13 cellular contexts compared by ENCODE assay signal in genomic region chr22:38489561-38490133, GRCh38. TPM values are rescaled to one million over a fixed set of nuclear protein-coding genes. Genes with fewer than 3 reads are reported as not detected.
DNase-seq lines count a peak whose midpoint lies in the region; ATAC-seq, FAIRE-seq and TF ChIP-seq lines count a peak whose summit lies in the region.
"Had no signal": no experiment of that assay in that cellular context is flagged by ENCODE, and none has a peak within 500 bp of the region (broad histone marks: within the 10 kb centered on the region; RNA-seq: fewer than 3 reads in every experiment).

No MANE protein-coding gene starts in this region.

- no peaks in the 10 kb centered on the region for H3K9me3 Mint-ChIP-seq in CD4-positive, alpha-beta T cell
- no peaks in the 10 kb centered on the region for H3K9me3 Mint-ChIP-seq in nephron
- H3K9me3 Mint-ChIP-seq in CD14-positive monocyte, result no peaks in the 10 kb centered on the region
- H3K9me3 Mint-ChIP-seq: dendritic cell treated with granulocyte-macrophage colony-stimulating factor and Interleukin-4, amounts not matched to agents 40 ng/mL and 50 ng/mL, for 4 days had no signal

- no TSS peak for BruUV-seq in GM12878 (replicated peaks; lab: Mats Ljungman, UMichigan)

- H3K36me3 ChIP-seq in GM23248 (ENCODE audit: low read depth) (peaks cover 95% of the 10 kb centered on the region), GM12878 (ENCODE audit: control insufficient read depth in 2 of 2, insufficient read depth in 2 of 2, low read length in 1 of 2) (peaks cover 29 to 61% of the 10 kb centered on the region in 2 experiments), spleen (peaks cover 17 to 100% (median 100%) of the 10 kb centered on the region in 6 donors), aorta (ENCODE audit: control insufficient read depth in 1 of 2, insufficient read depth in 2 of 2, low read length in 1 of 2) (peaks cover 12 to 13% of the 10 kb centered on the region in 2 donors)

- H3K27ac ChIP-seq in CD4-positive, alpha-beta T cell (ENCODE audit: low read depth, low read length), result no peak overlapping the region
- peak overlapping the region; percentile 4; the same call in 1 of the 2 replicates for H3K27ac ChIP-seq in GM23248
- H3K27ac ChIP-seq in GM12878 (ENCODE audit: control insufficient read depth, insufficient read depth), result no peak overlapping the region
- H3K27ac ChIP-seq in spleen, result peak overlapping the region in 2 of 8 donors; percentile 49 to 56
- no peak overlapping the region for H3K27ac ChIP-seq in aorta (ENCODE audit: low read depth in 1 of 2, low read length in 2 of 2)

- peaks cover 97% of the 10 kb centered on the region for H3K36me3 Mint-ChIP-seq in CD4-positive, alpha-beta T cell (ENCODE audit: low read depth)
- H3K36me3 Mint-ChIP-seq in nephron (ENCODE audit: low read depth) (peaks cover 85% of the 10 kb centered on the region), CD14-positive monocyte (peaks cover 86 to 96% of the 10 kb centered on the region in 2 donors)

- H3K4me2 ChIP-seq in GM23248 (ENCODE audit: unreplicated experiment), result no peak overlapping the region
- no peak overlapping the region for H3K4me2 ChIP-seq in GM12878 (ENCODE audit: control insufficient read depth, insufficient read depth)

- no peaks in the 10 kb centered on the region for H3K9me2 ChIP-seq in GM23248 (ENCODE audit: insufficient read depth)

- H3F3A ChIP-seq in GM23248 (ENCODE audit: insufficient read depth), result peaks cover 93% of the 10 kb centered on the region

- SMC1A ChIA-PET in GM12878 (lab: Charles Lee; ENCODE audit: uncharacterized antibody, unreplicated experiment), result interaction anchor here (0.7 to 1.8 kb wide), 2 partner anchors 87 to 88 kb away, joined by 3 to 4 read pairs; no protein-coding TSS in a partner anchor

- H3K27me3 ChIP-seq in CD4-positive, alpha-beta T cell (ENCODE audit: control insufficient read depth, insufficient read depth, low read length), result no peaks in the 10 kb centered on the region
- H3K27me3 ChIP-seq in GM23248 (replicated peaks; ENCODE audit: insufficient read depth), result no peaks in the 10 kb centered on the region
- H3K27me3 ChIP-seq in GM12878 (replicated peaks in 1 of 2; ENCODE audit: control insufficient read depth in 2 of 2, insufficient read depth in 2 of 2, low read length in 1 of 2), result no peaks in the 10 kb centered on the region
- H3K27me3 ChIP-seq in spleen (replicated peaks in 1 of 7), result no peaks in the 10 kb centered on the region
- H3K27me3 ChIP-seq in aorta (ENCODE audit: control insufficient read depth in 1 of 2, insufficient read depth in 2 of 2, low read length in 1 of 2), result no peaks in the 10 kb centered on the region

- 66 to 68% methylated on average over 6 of the region's 6 CpGs for WGBS in GM23248 (ENCODE audit: low coverage in 1 of 2, low lambda C conversion rate in 2 of 2, missing lambda C conversion rate in 2 of 2), 2 experiments
- 97% methylated on average over 6 of the region's 6 CpGs for WGBS in GM12878 (ENCODE audit: insufficient coverage, insufficient replicate concordance, low lambda C conversion rate, missing lambda C conversion rate)
- whole genome bisulfite sequencing in spleen, 5 donors, result 84 to 92% (median 88%) methylated on average over 6 of the region's 6 CpGs
- 65 to 69% methylated on average over 6 of the region's 6 CpGs for WGBS in aorta, 2 donors

- H3K79me2 ChIP-seq in GM23248 (ENCODE audit: insufficient read depth), result peaks cover 90% of the 10 kb centered on the region
- H3K79me2 ChIP-seq in GM12878 (ENCODE audit: control insufficient read depth, insufficient read depth, low read length), result peaks cover 3% of the 10 kb centered on the region

- H3K27ac Mint-ChIP-seq in CD4-positive, alpha-beta T cell, result peak overlapping the region; percentile 63
- H3K27ac Mint-ChIP-seq in nephron (peak overlapping the region in 2 of 3 experiments; percentile 37 to 39), CD14-positive monocyte (peak overlapping the region in 1 of 7 donors; percentile 55)
- H3K27ac Mint-ChIP-seq: dendritic cell treated with granulocyte-macrophage colony-stimulating factor and Interleukin-4, amounts not matched to agents 40 ng/mL and 50 ng/mL, for 4 days had no signal

- H3K4me1 ChIP-seq in GM23248 (ENCODE audit: insufficient read depth) (peaks cover 37% of the 10 kb centered on the region), GM12878 (ENCODE audit: control insufficient read depth, insufficient read depth, low read length) (no peaks in the 10 kb centered on the region), spleen (peaks cover 0 to 95% (median 15%) of the 10 kb centered on the region in 6 donors), aorta (ENCODE audit: control insufficient read depth in 1 of 2, insufficient read depth in 2 of 2, low read length in 2 of 2) (no peaks in the 10 kb centered on the region)

- peaks cover 64% of the 10 kb centered on the region for H3K4me1 Mint-ChIP-seq in CD4-positive, alpha-beta T cell (ENCODE audit: low read depth)
- H3K4me1 Mint-ChIP-seq in nephron, result peaks cover 22% of the 10 kb centered on the region
- H3K4me1 Mint-ChIP-seq in CD14-positive monocyte, result no peaks in the 10 kb centered on the region

- H2AFZ ChIP-seq in GM23248 (no peak overlapping the region), GM12878 (ENCODE audit: control insufficient read depth, low read depth, low read length) (no peak overlapping the region)

- no peaks in the 10 kb centered on the region for H3K27me3 Mint-ChIP-seq in CD4-positive, alpha-beta T cell
- H3K27me3 Mint-ChIP-seq in nephron (ENCODE audit: low read depth) (no peaks in the 10 kb centered on the region), CD14-positive monocyte (ENCODE audit: low read depth in 3 of 3) (no peaks in the 10 kb centered on the region)
- H3K27me3 Mint-ChIP-seq: dendritic cell treated with granulocyte-macrophage colony-stimulating factor and Interleukin-4, amounts not matched to agents 40 ng/mL and 50 ng/mL, for 4 days had no signal

- POLR2A ChIA-PET in CD4-positive, alpha-beta T cell (lab: Charles Lee), result interaction anchor here (0.9 to 2.9 kb wide), 5 partner anchors 8 to 81 kb away, joined by 3 to 15 read pairs (median 6); partner anchors contain the start of gene DMC1
- POLR2A ChIA-PET in GM12878 (lab: Charles Lee), result interaction anchor here (1.0 kb wide), 1 partner anchor 9 kb away, joined by 4 read pairs; no protein-coding TSS in a partner anchor

- FAIRE-seq in GM12878 (lab: Jason Lieb, UNC), result no peak
- FAIRE-seq: frontal cortex had no signal

- H3K9me3 ChIP-seq in CD4-positive, alpha-beta T cell (ENCODE audit: control insufficient read depth, low read length), result no peaks in the 10 kb centered on the region
- H3K9me3 ChIP-seq in GM23248 (ENCODE audit: low read depth) (no peaks in the 10 kb centered on the region), GM12878 (replicated peaks; ENCODE audit: control insufficient read depth, insufficient read depth, low read length) (no peaks in the 10 kb centered on the region), spleen (no peaks in the 10 kb centered on the region), aorta (ENCODE audit: control insufficient read depth, low read length) (no peaks in the 10 kb centered on the region)

- no peak overlapping the region for H3K4me3 ChIP-seq in GM23248
- no peak overlapping the region for H3K4me3 ChIP-seq in GM12878
- H3K4me3 ChIP-seq in spleen, result no peak overlapping the region
- no peak overlapping the region for H3K4me3 ChIP-seq in aorta (ENCODE audit: low read length in 2 of 2)

- in situ Hi-C loops in GM23248 (cut with MboI) (no loop called here), GM12878 (cut with MboI) (no loop called here)

- DNase-seq in CD4-positive, alpha-beta T cell, result no peak
- DNase-seq in GM23248 (no peak), GM12878 (ENCODE audit: low read depth, low spot score) (no peak), CD14-positive monocyte (ENCODE audit: low spot score) (no peak), spleen (no peak), aorta (no peak)
- no peak for DNase-seq in activated CD4-positive, CD25-positive, alpha-beta regulatory T cell (lab: John Stamatoyannopoulos, UW)
- DNase-seq: kidney glomerular epithelial cell, NCI-H1105 treated with DMSO at 0.1 percent for 48 hours, NCI-H774 had no signal

- H3K9ac ChIP-seq in GM23248, result no peak overlapping the region
- H3K9ac ChIP-seq in GM12878 (ENCODE audit: control insufficient read depth, insufficient read depth, low read length), result no peak overlapping the region

- TF ChIP-seq RAD21 in GM12878 (IDR thresholded peaks at IDR 0.05; ENCODE audit: insufficient read depth, low read depth, low read length), result no peak

- CTCF ChIA-PET in CD4-positive, alpha-beta T cell (lab: Charles Lee), result interaction anchor here (1.2 to 1.7 kb wide), 2 partner anchors 9 to 12 kb away, joined by 3 to 5 read pairs; no protein-coding TSS in a partner anchor
- CTCF ChIA-PET in GM12878 (lab: Yijun Ruan, JAX), result interaction anchor here (1.2 to 1.9 kb wide), 2 partner anchors 20 to 438 kb away, joined by 4 to 5 read pairs; no protein-coding TSS in a partner anchor

- H4K20me1 ChIP-seq in GM23248 (ENCODE audit: insufficient read depth), result 0 out of 2 replicates have a peak, but pooled peaks cover 5% of the 10 kb centered on the region
- peaks cover 2% of the 10 kb centered on the region; the same call in 1 of the 2 replicates for H4K20me1 ChIP-seq in GM12878 (ENCODE audit: control insufficient read depth, insufficient read depth)

- RAD21 ChIA-PET in GM12878 (lab: Charles Lee; ENCODE audit: unreplicated experiment), result no interaction called here

- 0 out of 2 replicates have a peak, but pooled peaks have one; percentile 41 for TF ChIP-seq POLR2A in GM12878 (IDR thresholded peaks at IDR 0.05; ENCODE audit: low read depth, low read length)
- TF ChIP-seq POLR2A in spleen (IDR thresholded peaks at IDR 0.05), result no peak

- TF ChIP-seq CTCF in CD4-positive, alpha-beta T cell (IDR thresholded peaks at IDR 0.05), result no peak
- TF ChIP-seq CTCF in GM12878 (IDR thresholded peaks at IDR 0.05 in 2 of 3, conservative IDR thresholded peaks at IDR 0.05 in 1 of 3; ENCODE audit: control insufficient read depth in 2 of 3, extremely low read depth in 1 of 3, insufficient read depth in 1 of 3, low read depth in 3 of 3, low read length in 3 of 3), result no peak
- TF ChIP-seq CTCF in nephron (IDR thresholded peaks at IDR 0.05; ENCODE audit: unreplicated experiment in 3 of 3), result no peak
- no peak for TF ChIP-seq CTCF in CD14-positive monocyte (IDR thresholded peaks at IDR 0.05)
- TF ChIP-seq CTCF in spleen (IDR thresholded peaks at IDR 0.05 in 8 of 11, conservative IDR thresholded peaks at IDR 0.05 in 3 of 11), result no peak

- no peak for TF ChIP-seq EP300 in GM12878 (IDR thresholded peaks at IDR 0.05; ENCODE audit: borderline replicate concordance in 1 of 2, control insufficient read depth in 1 of 2, low read depth in 2 of 2, low read length in 2 of 2)

- intact Hi-C loops in CD4-positive, alpha-beta T cell (cut with DNase I, micrococcal nuclease), result loop anchor here in 1 of 2 experiments (2.0 kb wide), 1 partner anchor 17 kb away; the partner anchor contains the start of gene DDX17
- intact Hi-C loops in GM12878 (cut with micrococcal nuclease; ENCODE audit: unreplicated experiment), result loop anchor here (10.0 kb wide), 1 partner anchor 435 kb away; the partner anchor contains the start of gene PICK1
- intact Hi-C loops in CD14-positive monocyte (cut with micrococcal nuclease), result no loop called here
- intact Hi-C loops in spleen (cut with DNase I; ENCODE audit: low total_unique reads), result no loop called here
- intact Hi-C loops in aorta (cut with DNase I), result no loop called here

- peak overlapping the region; percentile 6 for H3K4me3 Mint-ChIP-seq in CD4-positive, alpha-beta T cell
- H3K4me3 Mint-ChIP-seq in nephron (no peak overlapping the region), CD14-positive monocyte (no peak overlapping the region)
- H3K4me3 Mint-ChIP-seq: dendritic cell treated with granulocyte-macrophage colony-stimulating factor and Interleukin-4, amounts not matched to agents 40 ng/mL and 50 ng/mL, for 4 days had no signal

- no peak for ATAC-seq in CD4-positive, alpha-beta T cell (ENCODE audit: poor library complexity)
- ATAC-seq in GM12878, result no peak; the same call in 2 of the 3 replicates
- ATAC-seq in aorta (ENCODE audit: low FRiP score), result no peak

RNA-seq across cellular contexts. Expression of gene DDX17, which starts 16.5 kb away (rescaled TPM):
- 100 to 1,000 TPM; 454 to 462 TPM for total RNA-seq in CD4-positive, alpha-beta T cell
- 312 and 370 TPM in 2 replicates for total RNA-seq in GM23248 (2014; rRNA removed; shearing (Covaris generic))
- polyA plus RNA-seq in GM23248 (2016; fragmentation: Nextera tagmentation; extraction: Ambion mirVana), result 28.5 and 30.1 TPM in 2 replicates
- total RNA-seq in GM12878 (2013; cell fraction: nucleolus; rRNA removed), result 1,768 and 1,800 TPM in 2 replicates
- total RNA-seq in GM12878 (2014; rRNA removed), result 377 and 419 TPM in 2 replicates
- total RNA-seq in GM12878 (2014; rRNA removed; fragmentation: Illumina TruSeq; extraction: Trizol), result 223 and 233 TPM in 2 replicates
- 340 and 342 TPM in 2 replicates for total RNA-seq in GM12878 (2021)
- polyA plus RNA-seq in GM12878 (2011; ENCODE audit: low read depth), result 163 TPM
- polyA plus RNA-seq in GM12878 (2011; rRNA removed), result 778 and 793 TPM in 2 replicates
- polyA plus RNA-seq in GM12878 (2011; cell fraction: cytosol; rRNA removed), result 427 and 428 TPM in 2 replicates
- 1,697 and 1,958 TPM in 2 replicates for polyA plus RNA-seq in GM12878 (2011; cell fraction: nucleus; rRNA removed)
- polyA plus RNA-seq in GM12878 (2012), result 206 and 224 TPM in 2 replicates
- 310 and 395 TPM in 2 replicates for polyA plus RNA-seq in GM12878 (2014; fragmentation: Illumina TruSeq; extraction: Trizol)
- polyA plus RNA-seq in GM12878 (2014; fragmentation: Nextera tagmentation; extraction: Ambion mirVana), result 10 to 100 TPM; 47.1 to 91.4 TPM
- 430 and 457 TPM in 2 replicates for polyA plus RNA-seq in GM12878 (2014; rRNA removed)
- polyA plus RNA-seq in GM12878 (2016; fragmentation: Nextera tagmentation; extraction: Ambion mirVana), result 10 to 100 TPM; 25.2 to 30.9 TPM
- polyA minus RNA-seq in GM12878 (2011; rRNA and poly(A)+ RNA removed), result 499 and 606 TPM in 2 replicates
- polyA minus RNA-seq in GM12878 (2011; cell fraction: cytosol; rRNA and poly(A)+ RNA removed), result 150 and 173 TPM in 2 replicates
- 520 and 693 TPM in 2 replicates for polyA minus RNA-seq in GM12878 (2011; cell fraction: nucleus; rRNA and poly(A)+ RNA removed)
- 10 to 100 TPM; 31.4 to 36.3 TPM for polyA plus RNA-seq in CD14-positive monocyte
- 100 to 1,000 TPM; 579 to 818 (median 658) TPM for total RNA-seq in spleen
- 100 to 1,000 TPM; 150 to 224 (median 204) TPM for polyA plus RNA-seq in spleen
- 100 to 1,000 TPM; 377 to 555 TPM for total RNA-seq in aorta
- 100 to 1,000 TPM in 1 of 2 donors, 10 to 100 TPM in 1; 50.0 to 355 TPM for polyA plus RNA-seq in aorta

RNA-seq across cellular contexts. Expression of gene KDELR3, which starts 21.8 kb away (rescaled TPM):
- total RNA-seq in CD4-positive, alpha-beta T cell, result not detected
- total RNA-seq in GM23248 (2014; rRNA removed; shearing (Covaris generic)), result 191 and 197 TPM in 2 replicates
- polyA plus RNA-seq in GM23248 (2016; fragmentation: Nextera tagmentation; extraction: Ambion mirVana) (326 and 335 TPM in 2 replicates), GM12878 (2011; rRNA removed) (0.98 and 1.4 TPM in 2 replicates), GM12878 (2014; fragmentation: Illumina TruSeq; extraction: Trizol) (0.25 and 0.43 TPM in 2 replicates), GM12878 (2014; fragmentation: Nextera tagmentation; extraction: Ambion mirVana) (under 1 TPM; 0.24 TPM), GM12878 (2014; rRNA removed) (0.15 and 0.36 TPM in 2 replicates), GM12878 (2016; fragmentation: Nextera tagmentation; extraction: Ambion mirVana) (under 1 TPM; 0.32 to 0.36 TPM), CD14-positive monocyte (not detected), spleen (1 to 10 TPM in 2 of 3 donors, under 1 TPM in 1; 1.00 to 3.1 (median 1.2) TPM), aorta (10 to 100 TPM; 17.6 to 25.8 TPM)
- total RNA-seq in GM12878 (2013; cell fraction: nucleolus; rRNA removed), result 0.50 and 0.61 TPM in 2 replicates
- total RNA-seq in GM12878 (2014; rRNA removed) (0.45 TPM in 1 of 2 replicates, not detected in the other), GM12878 (2014; rRNA removed; fragmentation: Illumina TruSeq; extraction: Trizol) (0.18 TPM in 1 of 2 replicates, not detected in the other), GM12878 (2021) (0.18 and 0.19 TPM in 2 replicates), spleen (1 to 10 TPM; 1.5 to 4.9 (median 3.1) TPM), aorta (10 to 100 TPM; 12.9 to 24.0 TPM)
- 2.3 TPM for polyA plus RNA-seq in GM12878 (2011; ENCODE audit: low read depth)
- 0.90 and 1.1 TPM in 2 replicates for polyA plus RNA-seq in GM12878 (2011; cell fraction: cytosol; rRNA removed)
- polyA plus RNA-seq in GM12878 (2011; cell fraction: nucleus; rRNA removed), result 0.24 and 0.34 TPM in 2 replicates
- polyA plus RNA-seq in GM12878 (2012), result 1.8 and 2.4 TPM in 2 replicates
- polyA minus RNA-seq in GM12878 (2011; rRNA and poly(A)+ RNA removed), result 0.62 and 1.1 TPM in 2 replicates
- not detected in 2 replicates for polyA minus RNA-seq in GM12878 (2011; cell fraction: cytosol; rRNA and poly(A)+ RNA removed)
- not detected in 2 replicates for polyA minus RNA-seq in GM12878 (2011; cell fraction: nucleus; rRNA and poly(A)+ RNA removed)

RNA-seq across cellular contexts. Expression of gene KCNJ4, which starts 34.6 kb away (rescaled TPM):
- total RNA-seq in CD4-positive, alpha-beta T cell, result not detected
- not detected in 2 replicates for total RNA-seq in GM23248 (2014; rRNA removed; shearing (Covaris generic))
- polyA plus RNA-seq in GM23248 (2016; fragmentation: Nextera tagmentation; extraction: Ambion mirVana) (not detected in 2 replicates), GM12878 (2011; rRNA removed) (not detected in 2 replicates), GM12878 (2014; fragmentation: Illumina TruSeq; extraction: Trizol) (not detected in 2 replicates), GM12878 (2014; fragmentation: Nextera tagmentation; extraction: Ambion mirVana) (not detected), GM12878 (2014; rRNA removed) (not detected in 2 replicates), GM12878 (2016; fragmentation: Nextera tagmentation; extraction: Ambion mirVana) (not detected), CD14-positive monocyte (not detected), spleen (not detected), aorta (not detected)
- not detected in 2 replicates for total RNA-seq in GM12878 (2013; cell fraction: nucleolus; rRNA removed)
- total RNA-seq in GM12878 (2014; rRNA removed) (not detected in 2 replicates), GM12878 (2014; rRNA removed; fragmentation: Illumina TruSeq; extraction: Trizol) (not detected in 2 replicates), GM12878 (2021) (not detected in 2 replicates), spleen (not detected), aorta (not detected)
- polyA plus RNA-seq in GM12878 (2011; ENCODE audit: low read depth), result 0.12 TPM
- not detected in 2 replicates for polyA plus RNA-seq in GM12878 (2011; cell fraction: cytosol; rRNA removed)
- not detected in 2 replicates for polyA plus RNA-seq in GM12878 (2011; cell fraction: nucleus; rRNA removed)
- 0.07 and 0.13 TPM in 2 replicates for polyA plus RNA-seq in GM12878 (2012)
- polyA minus RNA-seq in GM12878 (2011; rRNA and poly(A)+ RNA removed), result not detected in 2 replicates
- polyA minus RNA-seq in GM12878 (2011; cell fraction: cytosol; rRNA and poly(A)+ RNA removed), result not detected in 2 replicates
- polyA minus RNA-seq in GM12878 (2011; cell fraction: nucleus; rRNA and poly(A)+ RNA removed), result not detected in 2 replicates
